Comparison of ENCODE assay signal across 27 cellular contexts in the genomic region with DNA sequence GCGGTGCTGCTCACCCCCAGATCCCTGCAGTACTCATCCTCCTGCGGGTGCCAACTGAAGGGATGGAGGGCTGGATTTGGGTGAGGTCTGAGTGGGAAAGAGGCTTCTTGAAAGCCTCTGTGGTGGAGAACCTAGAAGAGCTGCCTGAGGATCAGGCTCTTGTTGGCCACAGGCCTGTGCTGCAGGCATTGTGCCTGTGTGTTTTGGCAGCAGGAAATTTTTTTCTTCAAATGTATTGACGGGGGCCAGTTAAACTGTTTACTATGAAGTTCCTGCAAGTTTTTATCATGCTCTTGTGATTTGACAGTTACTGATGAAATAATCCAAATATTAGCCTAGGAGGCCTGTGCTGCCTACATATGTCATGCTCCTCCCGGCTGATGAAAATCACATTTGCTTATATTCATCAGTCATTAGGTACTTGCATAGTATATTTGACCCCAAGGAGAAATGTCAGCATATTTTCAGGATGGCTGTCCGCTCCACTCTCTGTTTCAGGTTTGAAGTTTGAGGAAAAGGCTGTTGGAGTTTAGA.
DNase-seq lines count a peak whose midpoint lies in the region; ATAC-seq, FAIRE-seq and TF ChIP-seq lines count a peak whose summit lies in the region.
"Had no signal": no experiment of that assay in that cellular context is flagged by ENCODE, and none has a peak within 500 bp of the region (broad histone marks: within the 10 kb centered on the region; RNA-seq: fewer than 3 reads in every experiment).

No MANE protein-coding gene starts in this region.

- no peak overlapping the region for H3K4me3 Mint-ChIP-seq in neural crest cell
- H3K4me3 Mint-ChIP-seq: activated naive CD8-positive, alpha-beta T cell; natural killer cell treated with Interleukin-12 subunit alpha and Interleukin-12 subunit beta and Interleukin-15 and Interleukin-18, amount 100 ng/mL, for 72 hours; stimulated activated naive CD8-positive, alpha-beta T cell treated with anti-CD3 and anti-CD28 coated beads, Interleukin-15, Interleukin-2, amounts not matched to agents 100 ng/mL and 50 ng/mL, for 24 hours had no signal

- FAIRE-seq in A549 (lab: Jason Lieb, UNC) = peak; percentile 46
- FAIRE-seq: bronchial epithelial cell, GM12878, GM19239, kidney, RCC 7860, small intestine had no signal

- H3K36me3 Mint-ChIP-seq in neural crest cell (ENCODE audit: low read depth) = peaks cover 6% of the 10 kb centered on the region
- H3K36me3 Mint-ChIP-seq: activated naive CD8-positive, alpha-beta T cell; natural killer cell treated with Interleukin-12 subunit alpha and Interleukin-12 subunit beta and Interleukin-15 and Interleukin-18, amount 100 ng/mL, for 72 hours had no signal

- no peak overlapping the region for H3K27ac ChIP-seq in A549
- H3K27ac ChIP-seq in heart right ventricle = peak overlapping the region in 4 of 10 donors; percentile 38 to 65 (median 50)

- TF ChIP-seq EP300 in A549 (IDR thresholded peaks at IDR 0.05) = no peak

- intact Hi-C loops in heart right ventricle (cut with DNase I) = no loop called here

- peaks cover 0 to 10% (median 0%) of the 10 kb centered on the region in 9 donors for H3K36me3 ChIP-seq in heart right ventricle
- H3K36me3 ChIP-seq: BE2C, SJSA1 had no signal

- ATAC-seq in A549 (no peak), heart right ventricle (peak in 5 of 8 donors; percentile 4 to 34 (median 22)), HG02938 (IDR thresholded peaks at IDR 0.05; ENCODE audit: unreplicated experiment) (no peak), HG02852 (IDR thresholded peaks at IDR 0.05; ENCODE audit: unreplicated experiment) (no peak)
- ATAC-seq: GM12878; natural killer cell treated with Interleukin-12 subunit alpha and Interleukin-12 subunit beta and Interleukin-15 and Interleukin-18, amount 100 ng/mL, for 72 hours had no signal

- peaks cover 3% of the 10 kb centered on the region for H3K9me3 Mint-ChIP-seq in neural crest cell

- H3K4me1 Mint-ChIP-seq in neural crest cell = peaks cover 5% of the 10 kb centered on the region

- no peak for TF ChIP-seq POLR2A in A549 (IDR thresholded peaks at IDR 0.05; ENCODE audit: low read length)

- no peaks in the 10 kb centered on the region for H3K4me1 ChIP-seq in A549
- H3K4me1 ChIP-seq in heart right ventricle = peaks cover 0 to 36% (median 10%) of the 10 kb centered on the region in 9 donors
- H3K4me1 ChIP-seq: BE2C had no signal

- POLR2A ChIA-PET in A549 (lab: Yijun Ruan, JAX) = no interaction called here

- H3K27me3 Mint-ChIP-seq in neural crest cell (ENCODE audit: low read depth) = no peaks in the 10 kb centered on the region

- TF ChIP-seq CTCF in A549 (IDR thresholded peaks at IDR 0.05) (no peak), LNCaP clone FGC (IDR thresholded peaks at IDR 0.05; ENCODE audit: control insufficient read depth, extremely low read depth, insufficient read depth) (no peak), heart right ventricle (IDR thresholded peaks at IDR 0.05) (no peak), neural crest cell (conservative IDR thresholded peaks at IDR 0.05) (no peak)

- H3K4me3 ChIP-seq in A549 = no peak overlapping the region
- no peak overlapping the region for H3K4me3 ChIP-seq in LNCaP clone FGC (ENCODE audit: low read depth, low read length)
- no peak overlapping the region for H3K4me3 ChIP-seq in heart right ventricle
- H3K4me3 ChIP-seq: GM12878, SJSA1 had no signal

- DNase-seq in A549 (ENCODE audit: low read depth in 1 of 2, low spot score in 1 of 2) = no peak
- DNase-seq in LNCaP clone FGC (ENCODE audit: low read depth) = peak; percentile 89
- no peak for DNase-seq in heart right ventricle
- no peak for DNase-seq in neural crest cell (ENCODE audit: low read depth, low spot score)
- no peak for DNase-seq in stimulated activated CD8-positive, alpha-beta memory T cell treated with anti-CD3 and anti-CD28 coated beads, Interleukin-4, amount 100 ng/mL, for 48 hours
- DNase-seq in activated effector memory CD4-positive, alpha-beta T cell treated with anti-CD3 and anti-CD28 coated beads, Interleukin-2, amount 50 U/mL, for 16 hours = no peak
- DNase-seq: activated CD4-positive, alpha-beta T cell treated with anti-CD3 and anti-CD28 coated beads for 48 hours; activated CD8-positive, alpha-beta memory T cell treated with anti-CD3 and anti-CD28 coated beads for 24 hours; activated T-cell treated with anti-CD3 and anti-CD28 coated beads for 4 hours; BE2C; glutamatergic neuron; kidney; NCI-H146; NCI-H2107; NCI-H748 treated with DMSO at 0.1 percent for 48 hours; small intestine; T1000 had no signal

- TF ChIP-seq RAD21 in A549 (conservative IDR thresholded peaks at IDR 0.05 in 1 of 2, IDR thresholded peaks at IDR 0.05 in 1 of 2) = no peak

- no peaks in the 10 kb centered on the region for H3K27me3 ChIP-seq in heart right ventricle
- H3K27me3 ChIP-seq: BE2C, SJSA1 had no signal

- H3K4me2 ChIP-seq in A549 = no peak overlapping the region

- whole genome bisulfite sequencing in A549 (ENCODE audit: missing lambda C conversion rate) = 90% methylated on average over 5 of the region's 5 CpGs
- WGBS in heart right ventricle, 2 donors = 69 to 72% methylated on average over 5 of the region's 5 CpGs

- peak overlapping the region; percentile 19 for H3K27ac Mint-ChIP-seq in neural crest cell (ENCODE audit: unreplicated experiment)
- H3K27ac Mint-ChIP-seq: activated naive CD8-positive, alpha-beta T cell; natural killer cell treated with Interleukin-12 subunit alpha and Interleukin-12 subunit beta and Interleukin-15 and Interleukin-18, amount 100 ng/mL, for 72 hours; stimulated activated naive CD8-positive, alpha-beta T cell treated with anti-CD3 and anti-CD28 coated beads, Interleukin-15, Interleukin-2, amounts not matched to agents 100 ng/mL and 50 ng/mL, for 24 hours had no signal

- CTCF ChIA-PET in A549 (lab: Yijun Ruan, JAX) = interaction anchor here (0.6 kb wide), 1 partner anchor 583 kb away, joined by 4 read pairs; no protein-coding TSS in a partner anchor

- H3K9me3 ChIP-seq in A549 (no peaks in the 10 kb centered on the region), heart right ventricle (no peaks in the 10 kb centered on the region)
- H3K9me3 ChIP-seq: BE2C, SJSA1 had no signal

TF ChIP-seq in A549, 52 proteins besides CTCF, POLR2A, EP300 and RAD21:
- TF ChIP-seq, protein P1, sequence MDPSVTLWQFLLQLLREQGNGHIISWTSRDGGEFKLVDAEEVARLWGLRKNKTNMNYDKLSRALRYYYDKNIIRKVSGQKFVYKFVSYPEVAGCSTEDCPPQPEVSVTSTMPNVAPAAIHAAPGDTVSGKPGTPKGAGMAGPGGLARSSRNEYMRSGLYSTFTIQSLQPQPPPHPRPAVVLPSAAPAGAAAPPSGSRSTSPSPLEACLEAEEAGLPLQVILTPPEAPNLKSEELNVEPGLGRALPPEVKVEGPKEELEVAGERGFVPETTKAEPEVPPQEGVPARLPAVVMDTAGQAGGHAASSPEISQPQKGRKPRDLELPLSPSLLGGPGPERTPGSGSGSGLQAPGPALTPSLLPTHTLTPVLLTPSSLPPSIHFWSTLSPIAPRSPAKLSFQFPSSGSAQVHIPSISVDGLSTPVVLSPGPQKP (IDR thresholded peaks at IDR 0.05; ENCODE audit: low read depth, low read length) = no peak
- TF ChIP-seq HOXB5 (CRISPR knock-in tag; IDR thresholded peaks at IDR 0.05) (no peak), RFX5 (IDR thresholded peaks at IDR 0.05) (no peak), SMC3 (IDR thresholded peaks at IDR 0.05) (no peak), ZNF302 (CRISPR knock-in tag; IDR thresholded peaks at IDR 0.05) (no peak), FOSL2 (IDR thresholded peaks at IDR 0.05) (no peak), FOSL2 (CRISPR knock-in tag; IDR thresholded peaks at IDR 0.05) (no peak), CBX8 (IDR thresholded peaks at IDR 0.05) (no peak), EHMT2 (IDR thresholded peaks at IDR 0.05; ENCODE audit: low read depth) (no peak), RCOR1 (IDR thresholded peaks at IDR 0.05; ENCODE audit: low read depth, low read length) (no peak)
- TF ChIP-seq, protein P2, sequence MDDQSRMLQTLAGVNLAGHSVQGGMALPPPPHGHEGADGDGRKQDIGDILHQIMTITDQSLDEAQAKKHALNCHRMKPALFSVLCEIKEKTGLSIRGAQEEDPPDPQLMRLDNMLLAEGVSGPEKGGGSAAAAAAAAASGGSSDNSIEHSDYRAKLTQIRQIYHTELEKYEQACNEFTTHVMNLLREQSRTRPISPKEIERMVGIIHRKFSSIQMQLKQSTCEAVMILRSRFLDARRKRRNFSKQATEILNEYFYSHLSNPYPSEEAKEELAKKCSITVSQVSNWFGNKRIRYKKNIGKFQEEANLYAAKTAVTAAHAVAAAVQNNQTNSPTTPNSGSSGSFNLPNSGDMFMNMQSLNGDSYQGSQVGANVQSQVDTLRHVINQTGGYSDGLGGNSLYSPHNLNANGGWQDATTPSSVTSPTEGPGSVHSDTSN (IDR thresholded peaks at IDR 0.05) = no peak
- TF ChIP-seq, protein P3, sequence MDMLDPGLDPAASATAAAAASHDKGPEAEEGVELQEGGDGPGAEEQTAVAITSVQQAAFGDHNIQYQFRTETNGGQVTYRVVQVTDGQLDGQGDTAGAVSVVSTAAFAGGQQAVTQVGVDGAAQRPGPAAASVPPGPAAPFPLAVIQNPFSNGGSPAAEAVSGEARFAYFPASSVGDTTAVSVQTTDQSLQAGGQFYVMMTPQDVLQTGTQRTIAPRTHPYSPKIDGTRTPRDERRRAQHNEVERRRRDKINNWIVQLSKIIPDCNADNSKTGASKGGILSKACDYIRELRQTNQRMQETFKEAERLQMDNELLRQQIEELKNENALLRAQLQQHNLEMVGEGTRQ (IDR thresholded peaks at IDR 0.05) = no peak

Comparison
In these comparisons a context has a peak if more than half of its experiments do, and no peak if none do; other contexts are left out.
1. ATAC-seq: peak in heart right ventricle (5 of 8); none in A549 (0 of 2), HG02938 (single experiment) and HG02852 (single experiment).